Comparison of ENCODE assay signal across 1 cellular context in genomic region chr14:54483073-54483745, GRCh38.
A peak's percentile ranks its signal among the peaks of the same experiment; 100 is the strongest.
TF ChIP-seq lines count a peak whose summit lies in the region.

No MANE protein-coding gene starts in this region.

TF ChIP-seq in HepG2, 621 proteins besides CTCF, POLR2A, EP300 and RAD21 (continues in another document):
- no peak for TF ChIP-seq BORCS8-MEF2B (CRISPR knock-in tag; IDR thresholded peaks at IDR 0.05)
- TF ChIP-seq MLLT10 (CRISPR knock-in tag; IDR thresholded peaks at IDR 0.05): no peak
- no peak for TF ChIP-seq ZNF713 (CRISPR knock-in tag; IDR thresholded peaks at IDR 0.05)
- TF ChIP-seq HCFC1 (IDR thresholded peaks at IDR 0.05; ENCODE audit: low read depth, low read length): no peak
- TF ChIP-seq HNRNPUL1 (IDR thresholded peaks at IDR 0.05; ENCODE audit: low read depth, low read length): no peak
- peak; percentile 73; the same call in 1 of the 2 replicates for TF ChIP-seq LCORL (IDR thresholded peaks at IDR 0.05)
- TF ChIP-seq LCORL (CRISPR knock-in tag; IDR thresholded peaks at IDR 0.05): peak; percentile 91
- no peak for TF ChIP-seq ZNF230 (CRISPR knock-in tag; IDR thresholded peaks at IDR 0.05)
- TF ChIP-seq, protein P1, sequence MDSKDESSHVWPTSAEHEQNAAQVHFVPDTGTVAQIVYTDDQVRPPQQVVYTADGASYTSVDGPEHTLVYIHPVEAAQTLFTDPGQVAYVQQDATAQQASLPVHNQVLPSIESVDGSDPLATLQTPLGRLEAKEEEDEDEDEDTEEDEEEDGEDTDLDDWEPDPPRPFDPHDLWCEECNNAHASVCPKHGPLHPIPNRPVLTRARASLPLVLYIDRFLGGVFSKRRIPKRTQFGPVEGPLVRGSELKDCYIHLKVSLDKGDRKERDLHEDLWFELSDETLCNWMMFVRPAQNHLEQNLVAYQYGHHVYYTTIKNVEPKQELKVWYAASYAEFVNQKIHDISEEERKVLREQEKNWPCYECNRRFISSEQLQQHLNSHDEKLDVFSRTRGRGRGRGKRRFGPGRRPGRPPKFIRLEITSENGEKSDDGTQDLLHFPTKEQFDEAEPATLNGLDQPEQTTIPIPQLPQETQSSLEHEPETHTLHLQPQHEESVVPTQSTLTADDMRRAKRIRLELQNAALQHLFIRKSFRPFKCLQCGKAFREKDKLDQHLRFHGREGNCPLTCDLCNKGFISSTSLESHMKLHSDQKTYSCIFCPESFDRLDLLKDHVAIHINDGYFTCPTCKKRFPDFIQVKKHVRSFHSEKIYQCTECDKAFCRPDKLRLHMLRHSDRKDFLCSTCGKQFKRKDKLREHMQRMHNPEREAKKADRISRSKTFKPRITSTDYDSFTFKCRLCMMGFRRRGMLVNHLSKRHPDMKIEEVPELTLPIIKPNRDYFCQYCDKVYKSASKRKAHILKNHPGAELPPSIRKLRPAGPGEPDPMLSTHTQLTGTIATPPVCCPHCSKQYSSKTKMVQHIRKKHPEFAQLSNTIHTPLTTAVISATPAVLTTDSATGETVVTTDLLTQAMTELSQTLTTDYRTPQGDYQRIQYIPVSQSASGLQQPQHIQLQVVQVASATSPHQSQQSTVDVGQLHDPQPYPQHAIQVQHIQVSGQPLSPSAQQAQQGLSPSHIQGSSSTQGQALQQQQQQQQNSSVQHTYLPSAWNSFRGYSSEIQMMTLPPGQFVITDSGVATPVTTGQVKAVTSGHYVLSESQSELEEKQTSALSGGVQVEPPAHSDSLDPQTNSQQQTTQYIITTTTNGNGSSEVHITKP (CRISPR knock-in tag; IDR thresholded peaks at IDR 0.05; ENCODE audit: low read depth): no peak
- TF ChIP-seq PPARG (CRISPR knock-in tag; conservative IDR thresholded peaks at IDR 0.05): peak; percentile 70; the same call in 1 of the 2 replicates
- no peak for TF ChIP-seq ZNF7 (CRISPR knock-in tag; IDR thresholded peaks at IDR 0.05)
- no peak for TF ChIP-seq SMARCC2 (IDR thresholded peaks at IDR 0.05)
- TF ChIP-seq, protein P2, sequence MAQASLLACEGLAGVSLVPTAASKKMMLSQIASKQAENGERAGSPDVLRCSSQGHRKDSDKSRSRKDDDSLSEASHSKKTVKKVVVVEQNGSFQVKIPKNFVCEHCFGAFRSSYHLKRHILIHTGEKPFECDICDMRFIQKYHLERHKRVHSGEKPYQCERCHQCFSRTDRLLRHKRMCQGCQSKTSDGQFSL (CRISPR knock-in tag; IDR thresholded peaks at IDR 0.05): no peak
- TF ChIP-seq, protein P3, sequence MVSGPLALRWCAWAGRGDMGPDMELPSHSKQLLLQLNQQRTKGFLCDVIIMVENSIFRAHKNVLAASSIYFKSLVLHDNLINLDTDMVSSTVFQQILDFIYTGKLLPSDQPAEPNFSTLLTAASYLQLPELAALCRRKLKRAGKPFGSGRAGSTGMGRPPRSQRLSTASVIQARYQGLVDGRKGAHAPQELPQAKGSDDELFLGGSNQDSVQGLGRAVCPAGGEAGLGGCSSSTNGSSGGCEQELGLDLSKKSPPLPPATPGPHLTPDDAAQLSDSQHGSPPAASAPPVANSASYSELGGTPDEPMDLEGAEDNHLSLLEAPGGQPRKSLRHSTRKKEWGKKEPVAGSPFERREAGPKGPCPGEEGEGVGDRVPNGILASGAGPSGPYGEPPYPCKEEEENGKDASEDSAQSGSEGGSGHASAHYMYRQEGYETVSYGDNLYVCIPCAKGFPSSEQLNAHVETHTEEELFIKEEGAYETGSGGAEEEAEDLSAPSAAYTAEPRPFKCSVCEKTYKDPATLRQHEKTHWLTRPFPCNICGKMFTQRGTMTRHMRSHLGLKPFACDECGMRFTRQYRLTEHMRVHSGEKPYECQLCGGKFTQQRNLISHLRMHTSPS (CRISPR knock-in tag; IDR thresholded peaks at IDR 0.05; ENCODE audit: low read depth): peak; percentile 40; the same call in 1 of the 2 replicates
- TF ChIP-seq ZBTB20 (CRISPR knock-in tag; IDR thresholded peaks at IDR 0.05; ENCODE audit: borderline replicate concordance, low read depth): 0 out of 2 replicates have a peak, but pooled peaks have one; percentile 30
- TF ChIP-seq ZNF709 (CRISPR knock-in tag; IDR thresholded peaks at IDR 0.05): no peak
- TF ChIP-seq ZNF282 (IDR thresholded peaks at IDR 0.05; ENCODE audit: partially characterized antibody): no peak
- TF ChIP-seq SIX4 (CRISPR knock-in tag; IDR thresholded peaks at IDR 0.05): no peak
- TF ChIP-seq, protein P4, sequence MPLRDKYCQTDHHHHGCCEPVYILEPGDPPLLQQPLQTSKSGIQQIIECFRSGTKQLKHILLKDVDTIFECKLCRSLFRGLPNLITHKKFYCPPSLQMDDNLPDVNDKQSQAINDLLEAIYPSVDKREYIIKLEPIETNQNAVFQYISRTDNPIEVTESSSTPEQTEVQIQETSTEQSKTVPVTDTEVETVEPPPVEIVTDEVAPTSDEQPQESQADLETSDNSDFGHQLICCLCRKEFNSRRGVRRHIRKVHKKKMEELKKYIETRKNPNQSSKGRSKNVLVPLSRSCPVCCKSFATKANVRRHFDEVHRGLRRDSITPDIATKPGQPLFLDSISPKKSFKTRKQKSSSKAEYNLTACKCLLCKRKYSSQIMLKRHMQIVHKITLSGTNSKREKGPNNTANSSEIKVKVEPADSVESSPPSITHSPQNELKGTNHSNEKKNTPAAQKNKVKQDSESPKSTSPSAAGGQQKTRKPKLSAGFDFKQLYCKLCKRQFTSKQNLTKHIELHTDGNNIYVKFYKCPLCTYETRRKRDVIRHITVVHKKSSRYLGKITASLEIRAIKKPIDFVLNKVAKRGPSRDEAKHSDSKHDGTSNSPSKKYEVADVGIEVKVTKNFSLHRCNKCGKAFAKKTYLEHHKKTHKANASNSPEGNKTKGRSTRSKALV (CRISPR knock-in tag; IDR thresholded peaks at IDR 0.05): 0 out of 2 replicates have a peak, but pooled peaks have one; percentile 29
- TF ChIP-seq HOXA9 (CRISPR knock-in tag; IDR thresholded peaks at IDR 0.05; ENCODE audit: borderline replicate concordance): no peak
- TF ChIP-seq, protein P5, sequence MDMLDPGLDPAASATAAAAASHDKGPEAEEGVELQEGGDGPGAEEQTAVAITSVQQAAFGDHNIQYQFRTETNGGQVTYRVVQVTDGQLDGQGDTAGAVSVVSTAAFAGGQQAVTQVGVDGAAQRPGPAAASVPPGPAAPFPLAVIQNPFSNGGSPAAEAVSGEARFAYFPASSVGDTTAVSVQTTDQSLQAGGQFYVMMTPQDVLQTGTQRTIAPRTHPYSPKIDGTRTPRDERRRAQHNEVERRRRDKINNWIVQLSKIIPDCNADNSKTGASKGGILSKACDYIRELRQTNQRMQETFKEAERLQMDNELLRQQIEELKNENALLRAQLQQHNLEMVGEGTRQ (IDR thresholded peaks at IDR 0.05; ENCODE audit: low read depth, low read length): no peak
- TF ChIP-seq, protein P5 (CRISPR knock-in tag; IDR thresholded peaks at IDR 0.05; ENCODE audit: borderline replicate concordance): no peak
- no peak for TF ChIP-seq ZNF496 (CRISPR knock-in tag; IDR thresholded peaks at IDR 0.05; ENCODE audit: insufficient replicate concordance)
- TF ChIP-seq PAX8 (CRISPR knock-in tag; IDR thresholded peaks at IDR 0.05; ENCODE audit: borderline replicate concordance): no peak
- TF ChIP-seq ISL2 (CRISPR knock-in tag; IDR thresholded peaks at IDR 0.05): 0 out of 2 replicates have a peak, but pooled peaks have one; percentile 37
- no peak for TF ChIP-seq FOSL2 (CRISPR knock-in tag; IDR thresholded peaks at IDR 0.05)
- no peak for TF ChIP-seq CHD2 (IDR thresholded peaks at IDR 0.05; ENCODE audit: low read depth, low read length)
- TF ChIP-seq GATAD2A (CRISPR knock-in tag; IDR thresholded peaks at IDR 0.05): peak; percentile 75
- no peak for TF ChIP-seq RBM39 (IDR thresholded peaks at IDR 0.05; ENCODE audit: low read depth, low read length, poor library complexity, severe bottlenecking)
- TF ChIP-seq ZNF564 (CRISPR knock-in tag; IDR thresholded peaks at IDR 0.05): no peak
- TF ChIP-seq HIVEP1 (CRISPR knock-in tag; IDR thresholded peaks at IDR 0.05): no peak
- TF ChIP-seq TRIM24 (CRISPR knock-in tag; IDR thresholded peaks at IDR 0.05): no peak
- TF ChIP-seq NR2F6 (IDR thresholded peaks at IDR 0.05): 0 out of 2 replicates have a peak, but pooled peaks have one; percentile 42
- peak; percentile 68 for TF ChIP-seq NR2F6 (CRISPR knock-in tag; IDR thresholded peaks at IDR 0.05)
- TF ChIP-seq ZMYM2 (CRISPR knock-in tag; IDR thresholded peaks at IDR 0.05): no peak
- TF ChIP-seq, protein P6, sequence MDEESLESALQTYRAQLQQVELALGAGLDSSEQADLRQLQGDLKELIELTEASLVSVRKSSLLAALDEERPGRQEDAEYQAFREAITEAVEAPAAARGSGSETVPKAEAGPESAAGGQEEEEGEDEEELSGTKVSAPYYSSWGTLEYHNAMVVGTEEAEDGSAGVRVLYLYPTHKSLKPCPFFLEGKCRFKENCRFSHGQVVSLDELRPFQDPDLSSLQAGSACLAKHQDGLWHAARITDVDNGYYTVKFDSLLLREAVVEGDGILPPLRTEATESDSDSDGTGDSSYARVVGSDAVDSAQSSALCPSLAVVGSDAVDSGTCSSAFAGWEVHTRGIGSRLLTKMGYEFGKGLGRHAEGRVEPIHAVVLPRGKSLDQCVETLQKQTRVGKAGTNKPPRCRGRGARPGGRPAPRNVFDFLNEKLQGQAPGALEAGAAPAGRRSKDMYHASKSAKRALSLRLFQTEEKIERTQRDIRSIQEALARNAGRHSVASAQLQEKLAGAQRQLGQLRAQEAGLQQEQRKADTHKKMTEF (CRISPR knock-in tag; IDR thresholded peaks at IDR 0.05): 0 out of 2 replicates have a peak, but pooled peaks have one; percentile 40
- TF ChIP-seq ZNF101 (CRISPR knock-in tag; IDR thresholded peaks at IDR 0.05; ENCODE audit: borderline replicate concordance, low read depth): no peak
- no peak for TF ChIP-seq TSC22D2 (CRISPR knock-in tag; IDR thresholded peaks at IDR 0.05; ENCODE audit: borderline replicate concordance)
- TF ChIP-seq ZBTB25 (CRISPR knock-in tag; IDR thresholded peaks at IDR 0.05): no peak
- TF ChIP-seq HDAC2 (CRISPR knock-in tag; IDR thresholded peaks at IDR 0.05): peak; percentile 65; the same call in 1 of the 2 replicates
- peak; percentile 35 for TF ChIP-seq TEAD3 (CRISPR knock-in tag; optimal IDR thresholded peaks at IDR 0.05; ENCODE audit: borderline replicate concordance)
- TF ChIP-seq, protein P7, sequence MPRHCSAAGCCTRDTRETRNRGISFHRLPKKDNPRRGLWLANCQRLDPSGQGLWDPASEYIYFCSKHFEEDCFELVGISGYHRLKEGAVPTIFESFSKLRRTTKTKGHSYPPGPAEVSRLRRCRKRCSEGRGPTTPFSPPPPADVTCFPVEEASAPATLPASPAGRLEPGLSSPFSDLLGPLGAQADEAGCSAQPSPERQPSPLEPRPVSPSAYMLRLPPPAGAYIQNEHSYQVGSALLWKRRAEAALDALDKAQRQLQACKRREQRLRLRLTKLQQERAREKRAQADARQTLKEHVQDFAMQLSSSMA (CRISPR knock-in tag; IDR thresholded peaks at IDR 0.05): no peak
- TF ChIP-seq HNF4G (IDR thresholded peaks at IDR 0.05; ENCODE audit: borderline replicate concordance, low read depth, low read length): peak; percentile 55; the same call in 1 of the 2 replicates
- no peak for TF ChIP-seq HNF4G (CRISPR knock-in tag; IDR thresholded peaks at IDR 0.05; ENCODE audit: borderline replicate concordance, low read depth)
- no peak for TF ChIP-seq KDM4B (CRISPR knock-in tag; IDR thresholded peaks at IDR 0.05)
- TF ChIP-seq SOX6 (IDR thresholded peaks at IDR 0.05): no peak
- TF ChIP-seq SOX6 (CRISPR knock-in tag; IDR thresholded peaks at IDR 0.05): peak; percentile 72; the same call in 1 of the 2 replicates
- TF ChIP-seq PRPF4 (IDR thresholded peaks at IDR 0.05; ENCODE audit: low read depth, low read length, poor library complexity, severe bottlenecking): no peak
- TF ChIP-seq THAP11 (CRISPR knock-in tag; IDR thresholded peaks at IDR 0.05): peak; percentile 27
- TF ChIP-seq ZNF546 (CRISPR knock-in tag; conservative IDR thresholded peaks at IDR 0.05): no peak
- TF ChIP-seq, protein P8, sequence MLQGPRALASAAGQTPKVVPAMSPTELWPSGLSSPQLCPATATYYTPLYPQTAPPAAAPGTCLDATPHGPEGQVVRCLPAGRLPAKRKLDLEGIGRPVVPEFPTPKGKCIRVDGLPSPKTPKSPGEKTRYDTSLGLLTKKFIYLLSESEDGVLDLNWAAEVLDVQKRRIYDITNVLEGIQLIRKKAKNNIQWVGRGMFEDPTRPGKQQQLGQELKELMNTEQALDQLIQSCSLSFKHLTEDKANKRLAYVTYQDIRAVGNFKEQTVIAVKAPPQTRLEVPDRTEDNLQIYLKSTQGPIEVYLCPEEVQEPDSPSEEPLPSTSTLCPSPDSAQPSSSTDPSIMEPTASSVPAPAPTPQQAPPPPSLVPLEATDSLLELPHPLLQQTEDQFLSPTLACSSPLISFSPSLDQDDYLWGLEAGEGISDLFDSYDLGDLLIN (CRISPR knock-in tag; IDR thresholded peaks at IDR 0.05; ENCODE audit: borderline replicate concordance): no peak
- TF ChIP-seq ZNF44 (CRISPR knock-in tag; IDR thresholded peaks at IDR 0.05): no peak
- no peak for TF ChIP-seq ZNF550 (CRISPR knock-in tag; IDR thresholded peaks at IDR 0.05; ENCODE audit: borderline replicate concordance)
